Comparison of ENCODE assay signal across 1 cellular context in the genomic region with DNA sequence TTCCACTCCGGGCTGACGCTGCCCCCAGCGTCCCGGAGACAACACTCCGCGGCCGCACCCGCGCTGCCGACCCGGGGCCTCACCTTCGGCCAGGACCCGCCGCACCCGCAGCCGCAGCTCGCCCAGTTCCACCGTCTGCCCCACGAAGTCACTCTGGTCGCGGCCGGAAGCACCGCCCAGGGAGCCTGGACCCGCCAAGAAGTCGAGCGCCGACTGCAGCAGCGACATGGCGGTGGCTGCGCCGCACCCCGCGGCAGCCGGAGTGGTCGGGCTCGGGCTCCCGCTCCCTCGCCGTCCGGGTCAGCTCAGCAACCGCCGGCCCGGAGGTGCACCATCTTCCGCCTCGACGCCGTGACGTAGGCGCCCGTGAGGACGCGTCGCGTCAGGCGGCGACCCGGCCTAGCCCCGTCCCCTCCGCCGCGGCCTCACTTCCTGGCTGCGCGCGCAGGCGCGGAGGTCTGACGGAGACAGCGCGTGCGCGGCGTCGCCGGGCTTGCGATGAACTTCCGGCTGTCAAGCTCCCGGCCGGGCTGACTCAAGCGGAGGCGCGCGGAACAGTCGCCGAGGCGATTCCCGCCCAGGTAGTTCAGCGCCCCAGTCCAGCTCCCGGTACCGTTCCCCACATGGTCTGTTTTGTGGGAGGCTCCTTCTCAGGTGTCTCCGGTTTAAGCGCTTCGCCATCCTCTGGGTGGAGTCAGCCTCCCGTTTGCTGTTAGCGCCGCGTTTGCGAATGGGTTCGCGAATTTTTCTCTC.
TF ChIP-seq lines count a peak whose summit lies in the region.

GAK (minus strand) TSS at position 357 of the 753 bp plus-strand sequence; CDS start at position 228, 129 bp downstream.
A gene with protein sequence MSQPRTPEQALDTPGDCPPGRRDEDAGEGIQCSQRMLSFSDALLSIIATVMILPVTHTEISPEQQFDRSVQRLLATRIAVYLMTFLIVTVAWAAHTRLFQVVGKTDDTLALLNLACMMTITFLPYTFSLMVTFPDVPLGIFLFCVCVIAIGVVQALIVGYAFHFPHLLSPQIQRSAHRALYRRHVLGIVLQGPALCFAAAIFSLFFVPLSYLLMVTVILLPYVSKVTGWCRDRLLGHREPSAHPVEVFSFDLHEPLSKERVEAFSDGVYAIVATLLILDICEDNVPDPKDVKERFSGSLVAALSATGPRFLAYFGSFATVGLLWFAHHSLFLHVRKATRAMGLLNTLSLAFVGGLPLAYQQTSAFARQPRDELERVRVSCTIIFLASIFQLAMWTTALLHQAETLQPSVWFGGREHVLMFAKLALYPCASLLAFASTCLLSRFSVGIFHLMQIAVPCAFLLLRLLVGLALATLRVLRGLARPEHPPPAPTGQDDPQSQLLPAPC (plus strand): TSS at position 501 of the 753 bp plus-strand sequence. CDS start 15,280 bp downstream, outside the sequence.

TF ChIP-seq in HepG2, 621 proteins besides CTCF, POLR2A, EP300 and RAD21 (continued from another document and continues in another):
- TF ChIP-seq, protein P1, sequence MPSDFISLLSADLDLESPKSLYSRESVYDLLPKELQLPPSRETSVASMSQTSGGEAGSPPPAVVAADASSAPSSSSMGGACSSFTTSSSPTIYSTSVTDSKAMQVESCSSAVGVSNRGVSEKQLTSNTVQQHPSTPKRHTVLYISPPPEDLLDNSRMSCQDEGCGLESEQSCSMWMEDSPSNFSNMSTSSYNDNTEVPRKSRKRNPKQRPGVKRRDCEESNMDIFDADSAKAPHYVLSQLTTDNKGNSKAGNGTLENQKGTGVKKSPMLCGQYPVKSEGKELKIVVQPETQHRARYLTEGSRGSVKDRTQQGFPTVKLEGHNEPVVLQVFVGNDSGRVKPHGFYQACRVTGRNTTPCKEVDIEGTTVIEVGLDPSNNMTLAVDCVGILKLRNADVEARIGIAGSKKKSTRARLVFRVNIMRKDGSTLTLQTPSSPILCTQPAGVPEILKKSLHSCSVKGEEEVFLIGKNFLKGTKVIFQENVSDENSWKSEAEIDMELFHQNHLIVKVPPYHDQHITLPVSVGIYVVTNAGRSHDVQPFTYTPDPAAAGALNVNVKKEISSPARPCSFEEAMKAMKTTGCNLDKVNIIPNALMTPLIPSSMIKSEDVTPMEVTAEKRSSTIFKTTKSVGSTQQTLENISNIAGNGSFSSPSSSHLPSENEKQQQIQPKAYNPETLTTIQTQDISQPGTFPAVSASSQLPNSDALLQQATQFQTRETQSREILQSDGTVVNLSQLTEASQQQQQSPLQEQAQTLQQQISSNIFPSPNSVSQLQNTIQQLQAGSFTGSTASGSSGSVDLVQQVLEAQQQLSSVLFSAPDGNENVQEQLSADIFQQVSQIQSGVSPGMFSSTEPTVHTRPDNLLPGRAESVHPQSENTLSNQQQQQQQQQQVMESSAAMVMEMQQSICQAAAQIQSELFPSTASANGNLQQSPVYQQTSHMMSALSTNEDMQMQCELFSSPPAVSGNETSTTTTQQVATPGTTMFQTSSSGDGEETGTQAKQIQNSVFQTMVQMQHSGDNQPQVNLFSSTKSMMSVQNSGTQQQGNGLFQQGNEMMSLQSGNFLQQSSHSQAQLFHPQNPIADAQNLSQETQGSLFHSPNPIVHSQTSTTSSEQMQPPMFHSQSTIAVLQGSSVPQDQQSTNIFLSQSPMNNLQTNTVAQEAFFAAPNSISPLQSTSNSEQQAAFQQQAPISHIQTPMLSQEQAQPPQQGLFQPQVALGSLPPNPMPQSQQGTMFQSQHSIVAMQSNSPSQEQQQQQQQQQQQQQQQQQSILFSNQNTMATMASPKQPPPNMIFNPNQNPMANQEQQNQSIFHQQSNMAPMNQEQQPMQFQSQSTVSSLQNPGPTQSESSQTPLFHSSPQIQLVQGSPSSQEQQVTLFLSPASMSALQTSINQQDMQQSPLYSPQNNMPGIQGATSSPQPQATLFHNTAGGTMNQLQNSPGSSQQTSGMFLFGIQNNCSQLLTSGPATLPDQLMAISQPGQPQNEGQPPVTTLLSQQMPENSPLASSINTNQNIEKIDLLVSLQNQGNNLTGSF (CRISPR knock-in tag; IDR thresholded peaks at IDR 0.05): no peak
- TF ChIP-seq ZFP1 (CRISPR knock-in tag; IDR thresholded peaks at IDR 0.05) (no peak), ETV5 (CRISPR knock-in tag; IDR thresholded peaks at IDR 0.05; ENCODE audit: borderline replicate concordance) (peak; percentile 65; the same call in 1 of the 2 replicates), ZNF160 (CRISPR knock-in tag; IDR thresholded peaks at IDR 0.05) (peak; percentile 30; the same call in 1 of the 2 replicates), ZFAT (CRISPR knock-in tag; conservative IDR thresholded peaks at IDR 0.05) (no peak), MEIS1 (CRISPR knock-in tag; IDR thresholded peaks at IDR 0.05; ENCODE audit: borderline replicate concordance) (no peak), ZFP37 (CRISPR knock-in tag; IDR thresholded peaks at IDR 0.05; ENCODE audit: borderline replicate concordance) (no peak), SP4 (CRISPR knock-in tag; IDR thresholded peaks at IDR 0.05) (peak; percentile 63; the same call in 1 of the 2 replicates), PBX3 (CRISPR knock-in tag; IDR thresholded peaks at IDR 0.05; ENCODE audit: borderline replicate concordance) (no peak), MAFG (CRISPR knock-in tag; IDR thresholded peaks at IDR 0.05) (no peak), CENPBD1 (CRISPR knock-in tag; IDR thresholded peaks at IDR 0.05; ENCODE audit: borderline replicate concordance, low read depth) (no peak; the same call in 1 of the 2 replicates), TBL1XR1 (IDR thresholded peaks at IDR 0.05; ENCODE audit: borderline replicate concordance, low read length, partially characterized antibody) (peak; percentile 11), SNAPC2 (CRISPR knock-in tag; IDR thresholded peaks at IDR 0.05) (peak; percentile 78; the same call in 1 of the 2 replicates), ZNF674 (CRISPR knock-in tag; IDR thresholded peaks at IDR 0.05; ENCODE audit: low read depth) (0 out of 2 replicates have a peak, but pooled peaks have one; percentile 90), ZNF724P (CRISPR knock-in tag; IDR thresholded peaks at IDR 0.05; ENCODE audit: borderline replicate concordance) (no peak; the same call in 1 of the 2 replicates), HNRNPL (IDR thresholded peaks at IDR 0.05; ENCODE audit: low read depth, low read length) (no peak), ZNF746 (CRISPR knock-in tag; IDR thresholded peaks at IDR 0.05) (no peak), PAX8 (CRISPR knock-in tag; IDR thresholded peaks at IDR 0.05; ENCODE audit: borderline replicate concordance) (no peak), ZBTB20 (CRISPR knock-in tag; IDR thresholded peaks at IDR 0.05; ENCODE audit: borderline replicate concordance, low read depth) (no peak), SMARCE1 (IDR thresholded peaks at IDR 0.05; ENCODE audit: borderline replicate concordance) (no peak), NR2C2 (CRISPR knock-in tag; IDR thresholded peaks at IDR 0.05; ENCODE audit: borderline replicate concordance) (peak; percentile 89), MTF2 (CRISPR knock-in tag; IDR thresholded peaks at IDR 0.05; ENCODE audit: borderline replicate concordance) (no peak), ZNF335 (CRISPR knock-in tag; IDR thresholded peaks at IDR 0.05) (no peak), PBX2 (CRISPR knock-in tag; IDR thresholded peaks at IDR 0.05) (no peak), GATAD2A (CRISPR knock-in tag; IDR thresholded peaks at IDR 0.05) (0 out of 2 replicates have a peak, but pooled peaks have one; percentile 1), ATM (IDR thresholded peaks at IDR 0.05; ENCODE audit: borderline replicate concordance) (no peak), ZBTB46 (CRISPR knock-in tag; IDR thresholded peaks at IDR 0.05; ENCODE audit: borderline replicate concordance) (no peak), TSC22D2 (CRISPR knock-in tag; IDR thresholded peaks at IDR 0.05; ENCODE audit: borderline replicate concordance) (no peak), SSRP1 (CRISPR knock-in tag; IDR thresholded peaks at IDR 0.05) (no peak), REXO4 (CRISPR knock-in tag; IDR thresholded peaks at IDR 0.05; ENCODE audit: borderline replicate concordance) (no peak), TEAD3 (CRISPR knock-in tag; optimal IDR thresholded peaks at IDR 0.05; ENCODE audit: borderline replicate concordance) (no peak), RCOR2 (CRISPR knock-in tag; IDR thresholded peaks at IDR 0.05) (no peak), SP1 (IDR thresholded peaks at IDR 0.05) (no peak), SP1 (CRISPR knock-in tag; IDR thresholded peaks at IDR 0.05) (no peak), NR1H2 (CRISPR knock-in tag; IDR thresholded peaks at IDR 0.05; ENCODE audit: borderline replicate concordance, low read depth) (no peak), PHB2 (IDR thresholded peaks at IDR 0.05; ENCODE audit: partially characterized antibody) (no peak), ZNF446 (CRISPR knock-in tag; IDR thresholded peaks at IDR 0.05) (no peak; the same call in 1 of the 2 replicates), CAMTA2 (CRISPR knock-in tag; IDR thresholded peaks at IDR 0.05; ENCODE audit: borderline replicate concordance) (peak; percentile 57; the same call in 1 of the 2 replicates), ZNF775 (CRISPR knock-in tag; IDR thresholded peaks at IDR 0.05; ENCODE audit: borderline replicate concordance) (no peak), RBM22 (optimal IDR thresholded peaks at IDR 0.05; ENCODE audit: low read length) (no peak), NFKB2 (CRISPR knock-in tag; IDR thresholded peaks at IDR 0.05; ENCODE audit: borderline replicate concordance) (no peak; the same call in 1 of the 2 replicates), ZBTB3 (CRISPR knock-in tag; IDR thresholded peaks at IDR 0.05; ENCODE audit: borderline replicate concordance, low read depth) (no peak), ZNF343 (CRISPR knock-in tag; IDR thresholded peaks at IDR 0.05) (peak; percentile 80; the same call in 1 of the 2 replicates), RBAK (CRISPR knock-in tag; IDR thresholded peaks at IDR 0.05) (no peak), HOXD1 (CRISPR knock-in tag; IDR thresholded peaks at IDR 0.05) (no peak; the same call in 1 of the 2 replicates), HIVEP1 (CRISPR knock-in tag; IDR thresholded peaks at IDR 0.05) (no peak; the same call in none of the 2 replicates), ELF3 (CRISPR knock-in tag; IDR thresholded peaks at IDR 0.05) (peak; percentile 90), ZNF614 (CRISPR knock-in tag; IDR thresholded peaks at IDR 0.05; ENCODE audit: borderline replicate concordance) (peak; percentile 76; the same call in 1 of the 2 replicates), FLYWCH1 (CRISPR knock-in tag; IDR thresholded peaks at IDR 0.05) (no peak), CBFB (CRISPR knock-in tag; IDR thresholded peaks at IDR 0.05) (0 out of 2 replicates have a peak, but pooled peaks have one; percentile 37), ONECUT2 (CRISPR knock-in tag; IDR thresholded peaks at IDR 0.05) (no peak), ZNF660 (CRISPR knock-in tag; IDR thresholded peaks at IDR 0.05; ENCODE audit: borderline replicate concordance, low read depth) (no peak), PHF5A (CRISPR knock-in tag; IDR thresholded peaks at IDR 0.05; ENCODE audit: low read depth, unreplicated experiment) (no peak), RFX5 (IDR thresholded peaks at IDR 0.05; ENCODE audit: low read depth, low read length) (0 out of 2 replicates have a peak, but pooled peaks have one; percentile 15), MAFF (IDR thresholded peaks at IDR 0.05; ENCODE audit: low read depth, low read length) (no peak), KLF9 (CRISPR knock-in tag; IDR thresholded peaks at IDR 0.05; ENCODE audit: low read depth) (no peak)
- TF ChIP-seq, protein P2, sequence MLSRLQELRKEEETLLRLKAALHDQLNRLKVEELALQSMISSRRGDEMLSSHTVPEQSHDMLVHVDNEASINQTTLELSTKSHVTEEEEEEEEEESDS (CRISPR knock-in tag; IDR thresholded peaks at IDR 0.05; ENCODE audit: borderline replicate concordance): no peak
- TF ChIP-seq, protein P3, sequence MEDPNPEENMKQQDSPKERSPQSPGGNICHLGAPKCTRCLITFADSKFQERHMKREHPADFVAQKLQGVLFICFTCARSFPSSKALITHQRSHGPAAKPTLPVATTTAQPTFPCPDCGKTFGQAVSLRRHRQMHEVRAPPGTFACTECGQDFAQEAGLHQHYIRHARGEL (CRISPR knock-in tag; IDR thresholded peaks at IDR 0.05): 0 out of 2 replicates have a peak, but pooled peaks have one; percentile 1
- TF ChIP-seq, protein P4, sequence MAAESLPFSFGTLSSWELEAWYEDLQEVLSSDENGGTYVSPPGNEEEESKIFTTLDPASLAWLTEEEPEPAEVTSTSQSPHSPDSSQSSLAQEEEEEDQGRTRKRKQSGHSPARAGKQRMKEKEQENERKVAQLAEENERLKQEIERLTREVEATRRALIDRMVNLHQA (CRISPR knock-in tag; IDR thresholded peaks at IDR 0.05): no peak
